In genomic region chr14:23058654-23059504, GRCh38 we compare ENCODE assay signal across 15 cellular contexts. TPM values are rescaled to one million over a fixed set of nuclear protein-coding genes. Genes with fewer than 3 reads are reported as not detected.
DNase-seq lines count a peak whose midpoint lies in the region; TF ChIP-seq lines count a peak whose summit lies in the region.
"Had no signal": no experiment of that assay in that cellular context is flagged by ENCODE, and none has a peak within 500 bp of the region (broad histone marks: within the 10 kb centered on the region; RNA-seq: fewer than 3 reads in every experiment).

No MANE protein-coding gene starts in this region.

- H3K4me2 ChIP-seq in mammary epithelial cell (ENCODE audit: insufficient read depth, low read depth, low read length) (no peak overlapping the region), neural cell (ENCODE audit: low read length) (peak overlapping the region; percentile 74)

- H4K20me1 ChIP-seq in mammary epithelial cell (ENCODE audit: insufficient read depth, low read length) (peaks cover 2% of the 10 kb centered on the region), neural cell (ENCODE audit: insufficient read depth) (peaks cover 4% of the 10 kb centered on the region)

- intact Hi-C loops in mammary epithelial cell (cut with micrococcal nuclease) = loop anchor here (1.0 to 5.0 kb wide), 5 partner anchors 65 to 237 kb away; partner anchors contain the start of genes LRP10 and PRMT5

- no peaks in the 10 kb centered on the region for H3F3A ChIP-seq in neural cell (ENCODE audit: insufficient read depth, low read length, poor library complexity, severe bottlenecking)

- no peak for DNase-seq in CD8-positive, alpha-beta memory T cell
- no peak for DNase-seq in mammary epithelial cell
- no peak for DNase-seq in SKM-1 (lab: John Stamatoyannopoulos, UW; ENCODE audit: unreplicated experiment)
- no peak for DNase-seq in MV-4-11 (lab: John Stamatoyannopoulos, UW)
- no peak for DNase-seq in erythroblast (lab: John Stamatoyannopoulos, UW)
- DNase-seq in ureter (ENCODE audit: low spot score) = no peak
- DNase-seq: caudate nucleus; Kasumi-1; NCI-H2029; SIG-M5; stimulated activated naive CD4-positive, alpha-beta T cell treated with Interleukin-2 at 50 U/mL for 16 hours had no signal

- no peak for TF ChIP-seq EP300 in neural cell (conservative IDR thresholded peaks at IDR 0.05; ENCODE audit: poor library complexity, severe bottlenecking)

- CTCF ChIA-PET in CD8-positive, alpha-beta memory T cell (lab: Charles Lee) = interaction anchor here (0.8 to 21.2 kb wide), 24 partner anchors 9 to 489 kb away, joined by 3 to 732 read pairs (median 6); partner anchors contain the start of genes ACIN1, AJUBA, C14orf119 and PRMT5
- CTCF ChIA-PET in mammary epithelial cell (lab: Charles Lee; ENCODE audit: low non-redundant PET) = interaction anchor here (0.6 to 1.2 kb wide), 3 partner anchors 9 to 1055 kb away, joined by 4 to 12 read pairs (median 5); partner anchors contain the start of gene DCAF11

- H3K4me1 Mint-ChIP-seq in CD8-positive, alpha-beta memory T cell = peaks cover 16 to 19% (median 18%) of the 10 kb centered on the region in 3 donors

- TSS peak; percentile 80 for BruUV-seq in mammary epithelial cell (replicated peaks; lab: Mats Ljungman, UMichigan)

- peaks cover 3 to 55% (median 14%) of the 10 kb centered on the region in 3 donors for H3K36me3 Mint-ChIP-seq in CD8-positive, alpha-beta memory T cell

- dilution Hi-C loops in mammary epithelial cell (cut with HindIII; ENCODE audit: low sequenced_read_pairs) = no loop called here

- H3K36me3 ChIP-seq in CD8-positive, alpha-beta memory T cell (ENCODE audit: insufficient read depth, low read length) = peaks cover 38% of the 10 kb centered on the region
- peaks cover 51% of the 10 kb centered on the region for H3K36me3 ChIP-seq in HUES48 (ENCODE audit: control insufficient read depth, insufficient read depth, low read length)
- peaks cover 29% of the 10 kb centered on the region for H3K36me3 ChIP-seq in mammary epithelial cell (ENCODE audit: insufficient read depth, low read length)
- peaks cover 9% of the 10 kb centered on the region for H3K36me3 ChIP-seq in neural cell (ENCODE audit: insufficient read depth, low read length)

- no peak for TF ChIP-seq RAD21 in neural cell (conservative IDR thresholded peaks at IDR 0.05)

- H3K9me3 ChIP-seq in CD8-positive, alpha-beta memory T cell (ENCODE audit: low read length) = no peaks in the 10 kb centered on the region
- no peaks in the 10 kb centered on the region for H3K9me3 ChIP-seq in HUES48 (ENCODE audit: control insufficient read depth, insufficient read depth, low read length)
- H3K9me3 ChIP-seq in mammary epithelial cell (replicated peaks; ENCODE audit: insufficient read depth, low read length) = no peaks in the 10 kb centered on the region
- H3K9me3 ChIP-seq in neural cell (ENCODE audit: low read length) = no peaks in the 10 kb centered on the region

- no peak for TF ChIP-seq POLR2A in erythroblast (IDR thresholded peaks at IDR 0.05; ENCODE audit: low read length)

- no peak for TF ChIP-seq CTCF in mammary epithelial cell (conservative IDR thresholded peaks at IDR 0.05 in 1 of 2, IDR thresholded peaks at IDR 0.05 in 1 of 2; ENCODE audit: extremely low read depth in 1 of 2, insufficient read depth in 1 of 2, low read depth in 1 of 2, low read length in 2 of 2)
- TF ChIP-seq CTCF in neural cell (IDR thresholded peaks at IDR 0.05; ENCODE audit: poor library complexity, severe bottlenecking) = no peak

- POLR2A ChIA-PET in CD8-positive, alpha-beta memory T cell (lab: Charles Lee) = interaction anchor here (0.5 to 1.5 kb wide), 6 partner anchors 10 to 294 kb away, joined by 5 to 14 read pairs (median 6); partner anchors contain the start of gene AJUBA

- H3K27me3 Mint-ChIP-seq in CD8-positive, alpha-beta memory T cell = no peaks in the 10 kb centered on the region

- H2AFZ ChIP-seq in mammary epithelial cell (ENCODE audit: low read depth, low read length) (no peak overlapping the region), neural cell (ENCODE audit: low read depth, low read length) (no peak overlapping the region)

- WGBS in mammary epithelial cell (ENCODE audit: low coverage, missing lambda C conversion rate) = 83% methylated on average over 11 of the region's 32 CpGs

- H3K27me3 ChIP-seq in CD8-positive, alpha-beta memory T cell (ENCODE audit: insufficient read depth, low read length, poor library complexity, severe bottlenecking) = no peaks in the 10 kb centered on the region
- H3K27me3 ChIP-seq in HUES48 (ENCODE audit: control insufficient read depth, insufficient read depth, low read length) (peaks cover 9% of the 10 kb centered on the region; the same call in 1 of the 2 replicates), mammary epithelial cell (ENCODE audit: insufficient read depth, low read length) (no peaks in the 10 kb centered on the region), neural cell (ENCODE audit: insufficient read depth, low read depth, low read length) (no peaks in the 10 kb centered on the region)

- peak overlapping the region in 4 of 7 donors; percentile 23 to 68 (median 30) for H3K4me3 Mint-ChIP-seq in CD8-positive, alpha-beta memory T cell

- in situ Hi-C loops in mammary epithelial cell (cut with MboI; ENCODE audit: low sequenced_read_pairs in 2 of 2) = no loop called here

- no peak overlapping the region for H3K4me3 ChIP-seq in CD8-positive, alpha-beta memory T cell (ENCODE audit: low read length)
- H3K4me3 ChIP-seq in HUES48 (ENCODE audit: low read depth, low read length) = no peak overlapping the region
- H3K4me3 ChIP-seq in mammary epithelial cell (replicated peaks in 1 of 3; ENCODE audit: insufficient read depth in 1 of 3, low read depth in 2 of 3, low read length in 3 of 3) = no peak overlapping the region
- H3K4me3 ChIP-seq in neural cell (ENCODE audit: low read length) = no peak overlapping the region

- H3K79me2 ChIP-seq in mammary epithelial cell (ENCODE audit: insufficient read depth, low read length) = peaks cover 10% of the 10 kb centered on the region
- H3K79me2 ChIP-seq in neural cell (replicated peaks; ENCODE audit: insufficient read depth, low read length) = peaks cover 6% of the 10 kb centered on the region

- no peak overlapping the region for H3K27ac ChIP-seq in CD8-positive, alpha-beta memory T cell (ENCODE audit: low read depth, low read length)
- H3K27ac ChIP-seq in HUES48 (ENCODE audit: low read depth, low read length) = peak overlapping the region; percentile 8
- H3K27ac ChIP-seq in mammary epithelial cell (ENCODE audit: insufficient read depth, low read depth, low read length) = no peak overlapping the region
- H3K27ac ChIP-seq in neural cell (ENCODE audit: low read length) = no peak overlapping the region

- no peaks in the 10 kb centered on the region for H3K9me2 ChIP-seq in neural cell (ENCODE audit: insufficient read depth, low read length)

- peaks cover 14% of the 10 kb centered on the region for H3K4me1 ChIP-seq in CD8-positive, alpha-beta memory T cell (ENCODE audit: insufficient read depth, low read length)
- H3K4me1 ChIP-seq in HUES48 (ENCODE audit: control insufficient read depth, insufficient read depth, low read length) (peaks cover 11% of the 10 kb centered on the region), mammary epithelial cell (ENCODE audit: insufficient read depth, low read length) (peaks cover 31% of the 10 kb centered on the region)

- peak overlapping the region in 2 of 8 donors; percentile 52 to 54 for H3K27ac Mint-ChIP-seq in CD8-positive, alpha-beta memory T cell

- H3K9ac ChIP-seq in HUES48 (ENCODE audit: low read depth, low read length) = no peak overlapping the region
- no peak overlapping the region for H3K9ac ChIP-seq in mammary epithelial cell (ENCODE audit: insufficient read depth, low read length)
- no peak overlapping the region for H3K9ac ChIP-seq in neural cell (ENCODE audit: low read length)

- no peaks in the 10 kb centered on the region for H3K9me3 Mint-ChIP-seq in CD8-positive, alpha-beta memory T cell

TF ChIP-seq in neural cell, 6 proteins besides CTCF, POLR2A, EP300 and RAD21 (continues in another document):
- TF ChIP-seq SMC3 (conservative IDR thresholded peaks at IDR 0.05; ENCODE audit: poor library complexity) = no peak

RNA-seq across cellular contexts. Expression of gene CDH24, which starts 1.6 kb away (rescaled TPM):
- total RNA-seq in CD8-positive, alpha-beta memory T cell = under 1 TPM; 0.82 to 0.88 TPM
- 0.36 TPM for polyA plus RNA-seq in CD8-positive, alpha-beta memory T cell
- total RNA-seq in mammary epithelial cell (1 to 10 TPM; 4.2 to 5.6 TPM), ureter (3.7 TPM)
- polyA plus RNA-seq in mammary epithelial cell (4.2 TPM), neural cell (31.7 and 37.0 TPM in 2 replicates)
- polyA minus RNA-seq in mammary epithelial cell (1.0 TPM), neural cell (28.6 and 37.7 TPM in 2 replicates)

RNA-seq across cellular contexts. Expression of gene PSMB11, which starts 16.9 kb away (rescaled TPM):
- not detected for total RNA-seq in CD8-positive, alpha-beta memory T cell
- not detected for polyA plus RNA-seq in CD8-positive, alpha-beta memory T cell
- total RNA-seq in mammary epithelial cell = not detected
- not detected for polyA plus RNA-seq in mammary epithelial cell
- polyA minus RNA-seq in mammary epithelial cell = not detected
- polyA plus RNA-seq in neural cell = not detected in 2 replicates
- polyA minus RNA-seq in neural cell = not detected in 2 replicates
- total RNA-seq in ureter = not detected
- total RNA-seq: mucosa of gallbladder, renal cortical epithelial cell had no signal

RNA-seq across cellular contexts. Expression of gene PSMB5, which starts 24.2 kb away (rescaled TPM):
- 100 to 1,000 TPM; 186 to 198 TPM for total RNA-seq in CD8-positive, alpha-beta memory T cell
- polyA plus RNA-seq in CD8-positive, alpha-beta memory T cell = 37.1 TPM
- total RNA-seq in mammary epithelial cell = 100 to 1,000 TPM; 145 to 152 TPM
- polyA plus RNA-seq in mammary epithelial cell = 332 TPM
- 194 TPM for polyA minus RNA-seq in mammary epithelial cell
- 147 and 168 TPM in 2 replicates for polyA plus RNA-seq in neural cell
- 118 and 123 TPM in 2 replicates for polyA minus RNA-seq in neural cell
- 67.6 TPM for total RNA-seq in ureter

RNA-seq across cellular contexts. Expression of gene ACIN1, which starts 36.1 kb away (rescaled TPM):
- total RNA-seq in CD8-positive, alpha-beta memory T cell = 100 to 1,000 TPM; 195 to 198 TPM
- 15.1 TPM for polyA plus RNA-seq in CD8-positive, alpha-beta memory T cell
- total RNA-seq in mammary epithelial cell = 100 to 1,000 TPM in 1 of 2 donors, 10 to 100 TPM in 1; 62.0 to 148 TPM
- 64.4 TPM for polyA plus RNA-seq in mammary epithelial cell
- polyA minus RNA-seq in mammary epithelial cell = 70.8 TPM
- polyA plus RNA-seq in neural cell = 132 and 143 TPM in 2 replicates
- polyA minus RNA-seq in neural cell = 137 and 139 TPM in 2 replicates
- 229 TPM for total RNA-seq in ureter

RNA-seq across cellular contexts. Expression of gene C14orf119, which starts 36.4 kb away (rescaled TPM):
- 10 to 100 TPM; 52.5 to 55.6 TPM for total RNA-seq in CD8-positive, alpha-beta memory T cell
- polyA plus RNA-seq in CD8-positive, alpha-beta memory T cell = 112 TPM
- 10 to 100 TPM; 39.2 to 57.6 TPM for total RNA-seq in mammary epithelial cell
- 95.1 TPM for polyA plus RNA-seq in mammary epithelial cell
- 38.1 TPM for polyA minus RNA-seq in mammary epithelial cell
- polyA plus RNA-seq in neural cell = 23.3 and 26.4 TPM in 2 replicates
- polyA minus RNA-seq in neural cell = 14.6 and 19.2 TPM in 2 replicates
- 40.2 TPM for total RNA-seq in ureter
